ENCODE assay signal across 17 cellular contexts in the genomic region with DNA sequence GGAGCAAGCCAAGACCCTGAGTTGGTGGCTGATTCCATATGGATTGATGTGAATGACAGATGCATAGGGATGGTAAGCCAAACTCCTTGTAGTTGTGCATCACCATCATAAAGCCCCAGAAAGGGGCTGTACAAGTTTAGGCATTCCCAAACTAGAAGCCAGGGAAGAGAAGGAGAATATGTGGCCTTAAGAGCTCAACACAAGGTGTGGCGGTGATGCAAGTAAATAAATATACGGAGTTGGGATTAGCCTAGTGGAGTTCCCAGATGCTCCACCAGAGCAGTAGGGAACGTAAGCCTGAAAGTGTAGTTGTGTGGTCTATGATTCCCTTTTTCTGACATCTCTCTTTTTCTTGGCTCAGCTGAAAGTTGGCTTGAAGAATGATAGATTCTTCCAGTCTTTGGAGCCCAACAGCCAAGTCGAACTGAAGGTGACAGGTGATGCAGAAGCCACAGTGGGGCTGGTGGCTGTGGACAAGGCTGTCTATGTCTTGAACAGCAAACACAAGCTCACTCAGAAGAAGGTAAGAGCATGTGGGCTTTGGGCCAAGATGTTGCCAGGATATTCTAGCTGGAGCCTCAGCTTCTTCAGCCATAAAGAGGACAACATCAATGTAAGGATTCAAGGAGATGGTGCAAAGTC. TPM values are rescaled to one million over a fixed set of nuclear protein-coding genes. Genes with fewer than 3 reads are reported as not detected.
DNase-seq lines count a peak whose midpoint lies in the region; ATAC-seq and TF ChIP-seq lines count a peak whose summit lies in the region.
"Had no signal": no experiment of that assay in that cellular context is flagged by ENCODE, and none has a peak within 500 bp of the region (broad histone marks: within the 10 kb centered on the region; RNA-seq: fewer than 3 reads in every experiment).

No MANE protein-coding gene starts in this region.

- 69 to 84% (median 76%) methylated on average over 4 of the region's 4 CpGs for WGBS in spleen, 5 donors

- H3K4me3 ChIP-seq in neural progenitor cell, result no peak overlapping the region
- no peak overlapping the region for H3K4me3 ChIP-seq in spleen

- H3F3A ChIP-seq in neural progenitor cell (ENCODE audit: low read depth), result no peaks in the 10 kb centered on the region

- no peak for TF ChIP-seq POLR2A in spleen (IDR thresholded peaks at IDR 0.05)

- H3K27me3 Mint-ChIP-seq in neural progenitor cell (ENCODE audit: insufficient read depth, low read depth), result peaks cover 13% of the 10 kb centered on the region

- H3K9me3 ChIP-seq in neural progenitor cell (ENCODE audit: low read depth), result peaks cover 17% of the 10 kb centered on the region
- peaks cover 0 to 76% (median 52%) of the 10 kb centered on the region in 8 donors for H3K9me3 ChIP-seq in spleen

- no peak for TF ChIP-seq CTCF in neural progenitor cell (IDR thresholded peaks at IDR 0.05)
- TF ChIP-seq CTCF in spleen (IDR thresholded peaks at IDR 0.05 in 8 of 11, conservative IDR thresholded peaks at IDR 0.05 in 3 of 11), result no peak

- no peak overlapping the region for H2AFZ ChIP-seq in neural progenitor cell (replicated peaks)

- no peaks in the 10 kb centered on the region for H3K36me3 ChIP-seq in neural progenitor cell
- no peaks in the 10 kb centered on the region for H3K36me3 ChIP-seq in spleen

- H3K9me3 Mint-ChIP-seq in neural progenitor cell, result peaks cover 2% of the 10 kb centered on the region
- H3K9me3 Mint-ChIP-seq: H9, mesothelial cell of epicardium had no signal

- H3K9ac ChIP-seq in neural progenitor cell, result no peak overlapping the region

- H3K4me1 ChIP-seq in neural progenitor cell (no peaks in the 10 kb centered on the region), spleen (no peaks in the 10 kb centered on the region)

- no peaks in the 10 kb centered on the region for H3K4me1 Mint-ChIP-seq in neural progenitor cell
- H3K4me1 Mint-ChIP-seq: mesothelial cell of epicardium had no signal

- no peak for ATAC-seq in left colon

- H3K36me3 Mint-ChIP-seq in neural progenitor cell, result no peaks in the 10 kb centered on the region
- H3K36me3 Mint-ChIP-seq: CD4-positive, alpha-beta memory T cell; mesothelial cell of epicardium had no signal

- H3K27me3 ChIP-seq in neural progenitor cell, result peaks cover 18% of the 10 kb centered on the region
- peaks cover 0 to 47% (median 5%) of the 10 kb centered on the region in 7 donors for H3K27me3 ChIP-seq in spleen (replicated peaks in 1 of 7)

- intact Hi-C loops in left colon (cut with DNase I, micrococcal nuclease) (no loop called here), spleen (cut with DNase I; ENCODE audit: low total_unique reads) (no loop called here)

- H3K27ac ChIP-seq in neural progenitor cell (no peak overlapping the region), spleen (no peak overlapping the region)

- DNase-seq in NCI-H1092 treated with DMSO at 0.1 percent for 48 hours (lab: John Stamatoyannopoulos, UW) (peak; percentile 18), NCI-H1092 (lab: John Stamatoyannopoulos, UW) (no peak), NCI-H2171 (lab: John Stamatoyannopoulos, UW) (peak; percentile 50), cerebellar cortex (ENCODE audit: low spot score) (peak; percentile 10), neural progenitor cell (ENCODE audit: low spot score) (peak; percentile 56), left colon (no peak), spleen (no peak)
- no peak for DNase-seq in activated CD4-positive, alpha-beta T cell treated with anti-CD3 and anti-CD28 coated beads, Interleukin-2, amount 50 U/mL, for 1 hour
- DNase-seq: activated T-cell treated with anti-CD3 and anti-CD28 coated beads for 4 hours; CD4-positive, alpha-beta memory T cell; cortex of kidney; H9; substantia nigra had no signal

- no peaks in the 10 kb centered on the region for H3K79me2 ChIP-seq in neural progenitor cell (ENCODE audit: low read depth)

- no peak overlapping the region for H3K4me2 ChIP-seq in neural progenitor cell

- no peak overlapping the region for H3K27ac Mint-ChIP-seq in neural progenitor cell
- H3K27ac Mint-ChIP-seq: activated naive CD8-positive, alpha-beta T cell; CD4-positive, alpha-beta memory T cell; H9; mesothelial cell of epicardium had no signal

- H4K20me1 ChIP-seq in neural progenitor cell (ENCODE audit: low read depth), result no peaks in the 10 kb centered on the region

- no peak overlapping the region for H3K4me3 Mint-ChIP-seq in neural progenitor cell
- H3K4me3 Mint-ChIP-seq: activated naive CD8-positive, alpha-beta T cell; CD4-positive, alpha-beta memory T cell; H9; mesothelial cell of epicardium had no signal

RNA-seq across cellular contexts. Expression of gene RDH8, which starts 30.1 kb away (rescaled TPM):
- not detected in 2 replicates for total RNA-seq in neural progenitor cell (ENCODE audit: low replicate concordance)
- not detected for total RNA-seq in left colon
- total RNA-seq in spleen, result not detected
- polyA plus RNA-seq in spleen, result not detected
- total RNA-seq: CD4-positive, alpha-beta memory T cell; fibroblast of villous mesenchyme; H9; mesothelial cell of epicardium; osteocyte had no signal
- polyA plus RNA-seq: CD4-positive, alpha-beta memory T cell had no signal

RNA-seq across cellular contexts. Expression of gene COL5A3, which starts 33.1 kb away (rescaled TPM):
- total RNA-seq in neural progenitor cell (ENCODE audit: low replicate concordance) (0.15 TPM in 1 of 2 replicates, not detected in the other), left colon (1 to 10 TPM; 2.9 to 4.0 TPM), spleen (1 to 10 TPM in 3 of 7 donors, under 1 TPM in 4; 0.51 to 4.8 (median 0.70) TPM)
- 1 to 10 TPM; 1.0 to 2.2 (median 1.3) TPM for polyA plus RNA-seq in spleen

RNA-seq across cellular contexts. Expression of gene SHFL, which starts 42.7 kb away (rescaled TPM):
- total RNA-seq in neural progenitor cell (ENCODE audit: low replicate concordance) (0.15 and 2.0 TPM in 2 replicates), left colon (10 to 100 TPM; 18.3 to 27.9 TPM), spleen (10 to 100 TPM; 52.2 to 65.6 (median 57.8) TPM)
- 10 to 100 TPM; 33.0 to 55.8 (median 42.6) TPM for polyA plus RNA-seq in spleen

RNA-seq across cellular contexts. Expression of gene ANGPTL6, which starts 59.1 kb away (rescaled TPM):
- total RNA-seq in neural progenitor cell (ENCODE audit: low replicate concordance), result 0.09 TPM in 1 of 2 replicates, not detected in the other
- under 1 TPM; 0.24 to 0.31 TPM for total RNA-seq in left colon
- total RNA-seq in spleen, result 1 to 10 TPM; 1.4 to 4.8 (median 3.4) TPM
- polyA plus RNA-seq in spleen, result 10 to 100 TPM; 10.6 to 18.4 (median 12.6) TPM
- total RNA-seq: fibroblast of villous mesenchyme had no signal

Comparison
In these comparisons a context has a peak if more than half of its experiments do, and no peak if none do; other contexts are left out.
1. DNase-seq: peak in NCI-H1092 treated with DMSO at 0.1 percent for 48 hours (single experiment), NCI-H2171 (single experiment), cerebellar cortex (single experiment) and neural progenitor cell (single experiment); none in NCI-H1092 (single experiment), left colon (0 of 2), spleen (single experiment) and activated CD4-positive, alpha-beta T cell treated with anti-CD3 and anti-CD28 coated beads, Interleukin-2, amount 50 U/mL, for 1 hour (single experiment).